8 cellular contexts compared by ENCODE assay signal in the genomic region with DNA sequence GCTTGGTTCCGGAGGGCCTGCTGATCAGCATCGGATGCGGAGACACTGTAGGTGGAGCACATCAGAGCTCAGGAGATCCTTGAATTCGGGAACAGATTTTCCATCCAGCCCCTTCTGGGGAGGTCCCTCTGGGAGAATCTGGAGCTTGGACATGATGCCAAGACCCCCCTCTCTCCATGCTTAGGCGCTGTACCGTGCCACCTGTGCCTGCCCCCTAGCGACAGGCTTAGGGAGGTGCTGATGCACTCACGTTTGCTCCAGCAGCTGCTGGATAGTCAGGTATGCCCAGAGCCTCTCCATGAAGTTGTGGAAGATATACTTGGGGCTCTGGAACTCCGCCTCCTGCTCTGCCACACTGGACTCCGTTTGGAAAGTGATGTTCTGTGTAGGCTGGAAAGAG. TPM values are rescaled to one million over a fixed set of nuclear protein-coding genes. Genes with fewer than 3 reads are reported as not detected.
DNase-seq lines count a peak whose midpoint lies in the region; ATAC-seq and TF ChIP-seq lines count a peak whose summit lies in the region.

No MANE protein-coding gene starts in this region.

- ATAC-seq in GM21737 (IDR thresholded peaks at IDR 0.05; ENCODE audit: unreplicated experiment) (no peak), GM21526 (IDR thresholded peaks at IDR 0.05; ENCODE audit: low FRiP score, unreplicated experiment) (no peak)

- H3K36me3 ChIP-seq in OCI-LY3 (replicated peaks; ENCODE audit: low read depth, low read length), result no peaks in the 10 kb centered on the region

- intact Hi-C loops in activated naive CD4-positive, alpha-beta T cell treated with anti-CD3 and anti-CD28 coated beads for 36 hours (cut with micrococcal nuclease), result loop anchor here (1.0 kb wide), 1 partner anchor 78 kb away; no protein-coding TSS in a partner anchor

- TF ChIP-seq CTCF in OCI-LY3 (IDR thresholded peaks at IDR 0.05; ENCODE audit: low read depth, low read length) (peak; percentile 88), epithelial cell of esophagus (IDR thresholded peaks at IDR 0.05; ENCODE audit: insufficient read depth, low read depth, low read length, missing control alignments) (peak; percentile 70)

- H3K27me3 Mint-ChIP-seq in activated naive CD4-positive, alpha-beta T cell treated with anti-CD3 and anti-CD28 coated beads for 36 hours (ENCODE audit: low read depth), result no peaks in the 10 kb centered on the region

- no peaks in the 10 kb centered on the region for H3K9me3 Mint-ChIP-seq in activated naive CD4-positive, alpha-beta T cell treated with anti-CD3 and anti-CD28 coated beads for 36 hours

- DNase-seq in activated naive CD4-positive, alpha-beta T cell treated with anti-CD3 and anti-CD28 coated beads for 36 hours, result peak; percentile 50
- no peak for DNase-seq in activated naive CD4-positive, alpha-beta T cell treated with anti-CD3 and anti-CD28 coated beads, Interleukin-2, amount 50 U/mL, for 16 hours
- DNase-seq in epithelial cell of esophagus (ENCODE audit: low read depth) (peak; percentile 49), nucleus accumbens (lab: John Stamatoyannopoulos, UW) (no peak)
- peak; percentile 10 to 12 for DNase-seq in stimulated activated CD4-positive, alpha-beta T cell treated with anti-CD3 and anti-CD28 coated beads, Interleukin-15, amount 100 ng/mL, for 48 hours (ENCODE audit: low read depth in 2 of 2)

- H3K9ac ChIP-seq in OCI-LY3 (ENCODE audit: low read length), result no peak overlapping the region

- H3K27me3 ChIP-seq in OCI-LY3 (ENCODE audit: low read depth, low read length), result no peaks in the 10 kb centered on the region

- no peaks in the 10 kb centered on the region for H4K20me1 ChIP-seq in OCI-LY3 (ENCODE audit: insufficient read depth, low read length)

- H3K9me3 ChIP-seq in OCI-LY3 (ENCODE audit: insufficient read depth, low read length), result no peaks in the 10 kb centered on the region

- no peaks in the 10 kb centered on the region for H3K79me2 ChIP-seq in OCI-LY3 (ENCODE audit: low read length)

- H3K27ac Mint-ChIP-seq in activated naive CD4-positive, alpha-beta T cell treated with anti-CD3 and anti-CD28 coated beads for 36 hours, result no peak overlapping the region

- no peak overlapping the region for H3K4me2 ChIP-seq in OCI-LY3 (ENCODE audit: low read length)

- no peak overlapping the region for H2AFZ ChIP-seq in OCI-LY3 (ENCODE audit: low read depth, low read length)

- no peaks in the 10 kb centered on the region for H3K4me1 ChIP-seq in OCI-LY3 (ENCODE audit: low read length)

- H3K27ac ChIP-seq in OCI-LY3 (ENCODE audit: low read length), result no peak overlapping the region

- no peak overlapping the region for H3K4me3 Mint-ChIP-seq in activated naive CD4-positive, alpha-beta T cell treated with anti-CD3 and anti-CD28 coated beads for 36 hours

- no peaks in the 10 kb centered on the region for H3K36me3 Mint-ChIP-seq in activated naive CD4-positive, alpha-beta T cell treated with anti-CD3 and anti-CD28 coated beads for 36 hours (ENCODE audit: low read depth)

- H3K4me1 Mint-ChIP-seq in activated naive CD4-positive, alpha-beta T cell treated with anti-CD3 and anti-CD28 coated beads for 36 hours (ENCODE audit: low read depth), result no peaks in the 10 kb centered on the region

- H3K4me3 ChIP-seq in OCI-LY3 (ENCODE audit: low read length) (no peak overlapping the region), epithelial cell of esophagus (ENCODE audit: low read length) (no peak overlapping the region)

- CTCF ChIA-PET in activated naive CD4-positive, alpha-beta T cell treated with anti-CD3 and anti-CD28 coated beads for 36 hours (lab: Charles Lee), result interaction anchor here (0.5 to 2.4 kb wide), 14 partner anchors 10 to 1370 kb away, joined by 3 to 12 read pairs (median 4); a partner anchor contains a TSS

RNA-seq across cellular contexts. Expression of a gene that starts 9.7 kb away (rescaled TPM):
- total RNA-seq in activated naive CD4-positive, alpha-beta T cell treated with anti-CD3 and anti-CD28 coated beads for 36 hours, result 1 to 10 TPM; 1.6 to 2.2 TPM

RNA-seq across cellular contexts. Expression of a gene that starts 14.1 kb away (rescaled TPM):
- under 1 TPM in 1 of 2 experiments, not detected in 1; 0.57 TPM for total RNA-seq in activated naive CD4-positive, alpha-beta T cell treated with anti-CD3 and anti-CD28 coated beads for 36 hours

RNA-seq across cellular contexts. Expression of a gene that starts 26.1 kb away (rescaled TPM):
- not detected for total RNA-seq in activated naive CD4-positive, alpha-beta T cell treated with anti-CD3 and anti-CD28 coated beads for 36 hours

RNA-seq across cellular contexts. Expression of a gene that starts 43.3 kb away (rescaled TPM):
- total RNA-seq in activated naive CD4-positive, alpha-beta T cell treated with anti-CD3 and anti-CD28 coated beads for 36 hours, result not detected

RNA-seq across cellular contexts. Expression of a gene that starts 50.0 kb away (rescaled TPM):
- 10 to 100 TPM; 12.8 to 15.3 TPM for total RNA-seq in activated naive CD4-positive, alpha-beta T cell treated with anti-CD3 and anti-CD28 coated beads for 36 hours

Comparison
In these comparisons a context has a peak if more than half of its experiments do, and no peak if none do; other contexts are left out.
1. DNase-seq: peak in activated naive CD4-positive, alpha-beta T cell treated with anti-CD3 and anti-CD28 coated beads for 36 hours (single experiment), epithelial cell of esophagus (single experiment) and stimulated activated CD4-positive, alpha-beta T cell treated with anti-CD3 and anti-CD28 coated beads, Interleukin-15, amount 100 ng/mL, for 48 hours (2 of 2); none in activated naive CD4-positive, alpha-beta T cell treated with anti-CD3 and anti-CD28 coated beads, Interleukin-2, amount 50 U/mL, for 16 hours (single experiment) and nucleus accumbens (0 of 56).